ENCODE assay signal across 8 cellular contexts in the genomic region with DNA sequence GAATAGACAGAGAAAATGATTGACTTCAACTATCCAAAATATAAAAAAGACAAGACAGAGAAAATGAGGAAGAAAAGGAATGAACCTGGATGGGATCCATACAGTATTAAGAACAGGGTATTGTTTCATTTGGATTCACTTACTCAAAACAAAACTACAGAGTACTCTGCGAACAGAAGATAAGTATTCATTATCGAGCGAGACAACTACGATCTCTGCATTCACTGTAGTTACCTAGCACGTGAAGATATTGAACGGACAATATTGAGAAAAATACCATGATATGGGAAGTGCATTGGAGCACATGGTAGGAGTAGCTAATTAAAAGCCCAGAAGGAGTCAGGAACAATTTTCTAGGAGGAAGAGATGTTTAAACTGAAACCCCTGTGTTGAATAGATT. TPM values are rescaled to one million over a fixed set of nuclear protein-coding genes. Genes with fewer than 3 reads are reported as not detected.
A peak's percentile ranks its signal among the peaks of the same experiment; 100 is the strongest.
DNase-seq lines count a peak whose midpoint lies in the region; ATAC-seq and TF ChIP-seq lines count a peak whose summit lies in the region.

No MANE protein-coding gene starts in this region.

- peaks cover 25% of the 10 kb centered on the region for H3K4me1 ChIP-seq in mucosa of stomach (ENCODE audit: control insufficient read depth, insufficient read depth, low read length)
- peaks cover 34% of the 10 kb centered on the region for H3K4me1 ChIP-seq in mucosa of descending colon (ENCODE audit: low read depth)

- no peaks in the 10 kb centered on the region for H3K9me3 Mint-ChIP-seq in brain

- H3K9me3 ChIP-seq in mucosa of stomach (ENCODE audit: control insufficient read depth, low read length) (no peaks in the 10 kb centered on the region), mucosa of descending colon (no peaks in the 10 kb centered on the region)

- H3K27ac Mint-ChIP-seq in brain: peak overlapping the region; percentile 84 to 99 (median 92)

- DNase-seq in ACHN: peak; percentile 13
- DNase-seq in HL-60 (ENCODE audit: low read depth in 1 of 2, low spot score in 1 of 2): no peak
- no peak for DNase-seq in GM03348 (ENCODE audit: low spot score)
- no peak for DNase-seq in mucosa of descending colon
- DNase-seq in NCI-H748 treated with DMSO at 0.1 percent for 48 hours (lab: John Stamatoyannopoulos, UW): no peak

- intact Hi-C loops in mucosa of descending colon (cut with DNase I, micrococcal nuclease): loop anchor here in 1 of 2 donors (5.0 kb wide), 1 partner anchor 103 kb away; no protein-coding TSS in a partner anchor

- H3K27me3 ChIP-seq in HL-60 (ENCODE audit: insufficient read depth, poor library complexity, severe bottlenecking): no peaks in the 10 kb centered on the region
- H3K27me3 ChIP-seq in mucosa of stomach (ENCODE audit: control insufficient read depth, insufficient read depth, low read length): no peaks in the 10 kb centered on the region

- in situ Hi-C loops in ACHN (cut with HindIII; ENCODE audit: low pct_ligation_motif_present, low pct_unique_long_range_greater_than_20kb, low sequenced_read_pairs): no loop called here

- peak overlapping the region; percentile 91 to 100 (median 92) for H3K4me3 Mint-ChIP-seq in brain

- peak overlapping the region; percentile 89 for H3K27ac ChIP-seq in HL-60 (replicated peaks)

- peaks cover 4% of the 10 kb centered on the region for H3K36me3 Mint-ChIP-seq in brain

- peaks cover 71% of the 10 kb centered on the region for H3K4me1 Mint-ChIP-seq in brain

- peaks cover 7% of the 10 kb centered on the region for H3K27me3 Mint-ChIP-seq in brain

- ATAC-seq in GM18520 (IDR thresholded peaks at IDR 0.05; ENCODE audit: unreplicated experiment): no peak
- no peak for ATAC-seq in mucosa of descending colon

- H3K4me3 ChIP-seq in HL-60 (replicated peaks; ENCODE audit: insufficient read depth, low read length): peak overlapping the region; percentile 80
- peak overlapping the region; percentile 68 for H3K4me3 ChIP-seq in mucosa of stomach (ENCODE audit: low read length)
- no peak overlapping the region for H3K4me3 ChIP-seq in mucosa of descending colon

- peak overlapping the region; percentile 87 for H3K9ac ChIP-seq in mucosa of stomach (ENCODE audit: low read length)

- H3K36me3 ChIP-seq in mucosa of stomach (ENCODE audit: control insufficient read depth, insufficient read depth, low read length) (no peaks in the 10 kb centered on the region), mucosa of descending colon (ENCODE audit: low read depth) (no peaks in the 10 kb centered on the region)

- no peak for TF ChIP-seq CTCF in HL-60 (IDR thresholded peaks at IDR 0.05; ENCODE audit: insufficient read depth, low read length)
- TF ChIP-seq CTCF in brain (conservative IDR thresholded peaks at IDR 0.05): no peak
- no peak for TF ChIP-seq CTCF in mucosa of descending colon (IDR thresholded peaks at IDR 0.05)

RNA-seq across cellular contexts. Expression of gene ORC2, which starts 1.0 kb away (rescaled TPM):
- polyA plus RNA-seq in brain (ENCODE audit: insufficient read depth, low read depth, low replicate concordance): 5.8 TPM
- 10 to 100 TPM; 29.6 to 51.1 (median 32.2) TPM for total RNA-seq in mucosa of descending colon
